1 cellular context compared by ENCODE assay signal in genomic region chr4:15938182-15938581, GRCh38.
TF ChIP-seq lines count a peak whose summit lies in the region.

No MANE protein-coding gene starts in this region.

TF ChIP-seq in HCT116, 20 proteins besides CTCF, POLR2A, EP300 and RAD21:
- TF ChIP-seq FOSL1 (IDR thresholded peaks at IDR 0.05; ENCODE audit: low read depth), result no peak
- peak; percentile 45; the same call in 1 of the 2 replicates for TF ChIP-seq MAX (IDR thresholded peaks at IDR 0.05)
- TF ChIP-seq ZBTB33 (IDR thresholded peaks at IDR 0.05; ENCODE audit: extremely low read depth, insufficient replicate concordance, low read length), result no peak
- peak; percentile 44; the same call in 1 of the 2 replicates for TF ChIP-seq POLR2AphosphoS5 (IDR thresholded peaks at IDR 0.05; ENCODE audit: low read depth, low read length)
- no peak for TF ChIP-seq SIN3A (IDR thresholded peaks at IDR 0.05; ENCODE audit: low read depth)
- TF ChIP-seq SRF (IDR thresholded peaks at IDR 0.05; ENCODE audit: low read depth), result no peak
- TF ChIP-seq EZH2phosphoT487 (IDR thresholded peaks at IDR 0.05; ENCODE audit: borderline replicate concordance), result no peak
- no peak for TF ChIP-seq EZH2 (IDR thresholded peaks at IDR 0.05)
- TF ChIP-seq EGR1 (IDR thresholded peaks at IDR 0.05; ENCODE audit: low read depth), result no peak
- no peak for TF ChIP-seq YY1 (IDR thresholded peaks at IDR 0.05; ENCODE audit: extremely low read depth, insufficient replicate concordance, low read depth, low read length)
- no peak for TF ChIP-seq TCF7L2 (IDR thresholded peaks at IDR 0.05; ENCODE audit: borderline replicate concordance, extremely low read depth, insufficient read depth, insufficient read length)
- no peak for TF ChIP-seq JUND (IDR thresholded peaks at IDR 0.05)
- no peak for TF ChIP-seq ZNF274 (IDR thresholded peaks at IDR 0.05; ENCODE audit: low read depth, low read length)
- 0 out of 2 replicates have a peak, but pooled peaks have one; percentile 19 for TF ChIP-seq CBX3 (IDR thresholded peaks at IDR 0.05; ENCODE audit: low read depth)
- TF ChIP-seq, protein P1, sequence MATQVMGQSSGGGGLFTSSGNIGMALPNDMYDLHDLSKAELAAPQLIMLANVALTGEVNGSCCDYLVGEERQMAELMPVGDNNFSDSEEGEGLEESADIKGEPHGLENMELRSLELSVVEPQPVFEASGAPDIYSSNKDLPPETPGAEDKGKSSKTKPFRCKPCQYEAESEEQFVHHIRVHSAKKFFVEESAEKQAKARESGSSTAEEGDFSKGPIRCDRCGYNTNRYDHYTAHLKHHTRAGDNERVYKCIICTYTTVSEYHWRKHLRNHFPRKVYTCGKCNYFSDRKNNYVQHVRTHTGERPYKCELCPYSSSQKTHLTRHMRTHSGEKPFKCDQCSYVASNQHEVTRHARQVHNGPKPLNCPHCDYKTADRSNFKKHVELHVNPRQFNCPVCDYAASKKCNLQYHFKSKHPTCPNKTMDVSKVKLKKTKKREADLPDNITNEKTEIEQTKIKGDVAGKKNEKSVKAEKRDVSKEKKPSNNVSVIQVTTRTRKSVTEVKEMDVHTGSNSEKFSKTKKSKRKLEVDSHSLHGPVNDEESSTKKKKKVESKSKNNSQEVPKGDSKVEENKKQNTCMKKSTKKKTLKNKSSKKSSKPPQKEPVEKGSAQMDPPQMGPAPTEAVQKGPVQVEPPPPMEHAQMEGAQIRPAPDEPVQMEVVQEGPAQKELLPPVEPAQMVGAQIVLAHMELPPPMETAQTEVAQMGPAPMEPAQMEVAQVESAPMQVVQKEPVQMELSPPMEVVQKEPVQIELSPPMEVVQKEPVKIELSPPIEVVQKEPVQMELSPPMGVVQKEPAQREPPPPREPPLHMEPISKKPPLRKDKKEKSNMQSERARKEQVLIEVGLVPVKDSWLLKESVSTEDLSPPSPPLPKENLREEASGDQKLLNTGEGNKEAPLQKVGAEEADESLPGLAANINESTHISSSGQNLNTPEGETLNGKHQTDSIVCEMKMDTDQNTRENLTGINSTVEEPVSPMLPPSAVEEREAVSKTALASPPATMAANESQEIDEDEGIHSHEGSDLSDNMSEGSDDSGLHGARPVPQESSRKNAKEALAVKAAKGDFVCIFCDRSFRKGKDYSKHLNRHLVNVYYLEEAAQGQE (IDR thresholded peaks at IDR 0.05; ENCODE audit: low read depth), result no peak
- no peak for TF ChIP-seq ZFX (IDR thresholded peaks at IDR 0.05)
- peak; percentile 38; the same call in 1 of the 2 replicates for TF ChIP-seq SP1 (IDR thresholded peaks at IDR 0.05; ENCODE audit: low read depth)
- no peak for TF ChIP-seq ELF1 (IDR thresholded peaks at IDR 0.05; ENCODE audit: borderline replicate concordance, low read depth)
- TF ChIP-seq CEBPB (IDR thresholded peaks at IDR 0.05; ENCODE audit: low read depth), result no peak
TF ChIP-seq in HCT116: peak in this region for 4.
